ENCODE assay signal across 8 cellular contexts in the genomic region with DNA sequence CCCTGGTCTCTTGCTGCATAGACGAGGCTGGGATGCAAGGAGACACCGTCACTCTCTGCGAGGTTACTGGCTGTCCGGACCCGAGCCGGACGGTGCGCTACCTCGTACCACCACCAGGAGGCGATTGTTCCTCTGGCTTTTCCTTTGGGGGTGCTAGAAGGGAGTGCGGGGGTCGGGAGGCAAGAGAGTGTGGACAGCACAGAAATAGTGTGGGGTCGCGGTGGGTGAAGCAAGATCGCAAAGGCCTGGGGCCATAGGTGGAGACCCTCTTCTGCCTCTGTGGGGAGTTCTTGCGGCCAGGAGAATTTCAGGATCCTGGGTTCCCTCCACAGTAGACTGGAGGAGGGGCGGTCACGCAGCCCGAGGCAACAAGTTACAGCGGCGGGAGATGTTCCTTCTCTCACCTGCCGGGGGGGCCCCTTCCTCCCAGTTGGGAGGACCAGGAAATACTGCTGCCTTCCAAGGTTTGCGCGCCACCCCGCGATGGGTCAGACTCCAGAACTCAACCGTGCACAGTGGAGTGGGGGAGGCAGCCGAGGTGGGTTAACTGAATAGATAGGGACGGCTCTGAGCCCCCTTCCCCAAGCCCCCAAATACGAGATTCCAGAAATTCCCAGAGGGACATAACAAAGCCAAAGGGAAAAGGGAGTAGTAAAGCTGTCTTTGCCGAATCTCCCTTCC. TPM values are rescaled to one million over a fixed set of nuclear protein-coding genes. Genes with fewer than 3 reads are reported as not detected.
DNase-seq lines count a peak whose midpoint lies in the region; ATAC-seq and TF ChIP-seq lines count a peak whose summit lies in the region.

No MANE protein-coding gene starts in this region.

- no peaks in the 10 kb centered on the region for H3K9me3 ChIP-seq in mesodermal cell (ENCODE audit: control insufficient read depth, low read length)

- ATAC-seq in GM21526 (IDR thresholded peaks at IDR 0.05; ENCODE audit: low FRiP score, unreplicated experiment), result no peak

- H3K27me3 Mint-ChIP-seq in stimulated activated naive CD8-positive, alpha-beta T cell treated with anti-CD3 and anti-CD28 coated beads, Interleukin-15, Interleukin-2, amounts not matched to agents 100 ng/mL and 50 ng/mL, for 24 hours, result peaks cover 22% of the 10 kb centered on the region

- H3K4me1 Mint-ChIP-seq in stimulated activated naive CD8-positive, alpha-beta T cell treated with anti-CD3 and anti-CD28 coated beads, Interleukin-15, Interleukin-2, amounts not matched to agents 100 ng/mL and 50 ng/mL, for 24 hours (ENCODE audit: low read depth), result peaks cover 34% of the 10 kb centered on the region

- DNase-seq in GM06990 (ENCODE audit: extremely low read depth, insufficient read length), result no peak
- DNase-seq in MV-4-11 (lab: John Stamatoyannopoulos, UW), result peak; percentile 25
- DNase-seq in activated CD4-positive, alpha-beta T cell treated with anti-CD3 and anti-CD28 coated beads, Interleukin-2, amount 50 U/mL, for 4 hours, result peak; percentile 56 to 70
- DNase-seq in effector CD4-positive, alpha-beta T cell, result peak; percentile 55
- no peak for DNase-seq in GDM1 (lab: John Stamatoyannopoulos, UW)

- H3K4me3 ChIP-seq in GM06990 (replicated peaks; ENCODE audit: low read depth, low read length), result peak overlapping the region; percentile 2; the same call in 1 of the 2 replicates
- H3K4me3 ChIP-seq in mesodermal cell (ENCODE audit: extremely low read depth, insufficient read depth, low read length, poor library complexity, severe bottlenecking), result peak overlapping the region; percentile 12

- H3K27ac Mint-ChIP-seq in stimulated activated naive CD8-positive, alpha-beta T cell treated with anti-CD3 and anti-CD28 coated beads, Interleukin-15, Interleukin-2, amounts not matched to agents 100 ng/mL and 50 ng/mL, for 24 hours, result peak overlapping the region; percentile 68

- TF ChIP-seq CTCF in GM06990 (IDR thresholded peaks at IDR 0.05; ENCODE audit: insufficient read depth, low read length, poor library complexity, severe bottlenecking), result peak; percentile 86

- no peak overlapping the region for H3K27ac ChIP-seq in mesodermal cell (ENCODE audit: low read depth, low read length, severe bottlenecking)

- H3K4me3 Mint-ChIP-seq in stimulated activated naive CD8-positive, alpha-beta T cell treated with anti-CD3 and anti-CD28 coated beads, Interleukin-15, Interleukin-2, amounts not matched to agents 100 ng/mL and 50 ng/mL, for 24 hours, result peak overlapping the region; percentile 72

- WGBS in mesodermal cell (ENCODE audit: insufficient coverage in 2 of 2), 2 experiments, result 15 to 23% methylated on average over 25 to 27 of the region's 31 CpGs

- H3K27me3 ChIP-seq in GM06990 (replicated peaks; ENCODE audit: control insufficient read depth, insufficient read depth, low read length), result no peaks in the 10 kb centered on the region

- peaks cover 28% of the 10 kb centered on the region for H3K36me3 Mint-ChIP-seq in stimulated activated naive CD8-positive, alpha-beta T cell treated with anti-CD3 and anti-CD28 coated beads, Interleukin-15, Interleukin-2, amounts not matched to agents 100 ng/mL and 50 ng/mL, for 24 hours (ENCODE audit: low read depth)

- H3K9me3 Mint-ChIP-seq in stimulated activated naive CD8-positive, alpha-beta T cell treated with anti-CD3 and anti-CD28 coated beads, Interleukin-15, Interleukin-2, amounts not matched to agents 100 ng/mL and 50 ng/mL, for 24 hours, result no peaks in the 10 kb centered on the region

- peaks cover 18% of the 10 kb centered on the region for H3K36me3 ChIP-seq in GM06990 (ENCODE audit: control insufficient read depth, insufficient read depth, low read length)
- H3K36me3 ChIP-seq in mesodermal cell (ENCODE audit: control insufficient read depth, insufficient read depth, low read length), result peaks cover 14% of the 10 kb centered on the region

- H3K4me1 ChIP-seq in mesodermal cell (ENCODE audit: control insufficient read depth, insufficient read depth, low read length, poor library complexity, severe bottlenecking), result peaks cover 10% of the 10 kb centered on the region

RNA-seq across cellular contexts. Expression of gene PHOSPHO1, which starts 6.9 kb away (rescaled TPM):
- polyA plus RNA-seq in mesodermal cell (2013, experiment 1 of 2), result 1.4 TPM
- 1.3 TPM for polyA plus RNA-seq in mesodermal cell (2013, experiment 2 of 2)

RNA-seq across cellular contexts. Expression of gene ABI3, which starts 13.2 kb away (rescaled TPM):
- 13.7 TPM for polyA plus RNA-seq in mesodermal cell (2013, experiment 1 of 2)
- polyA plus RNA-seq in mesodermal cell (2013, experiment 2 of 2), result 10.1 TPM

RNA-seq across cellular contexts. Expression of gene GNGT2, which starts 13.3 kb away (rescaled TPM):
- polyA plus RNA-seq in mesodermal cell (2013, experiment 1 of 2), result 2.1 TPM
- polyA plus RNA-seq in mesodermal cell (2013, experiment 2 of 2), result 2.1 TPM

Comparison
In these comparisons a context has a peak if more than half of its experiments do, and no peak if none do; other contexts are left out.
1. DNase-seq: peak in MV-4-11 (single experiment), activated CD4-positive, alpha-beta T cell treated with anti-CD3 and anti-CD28 coated beads, Interleukin-2, amount 50 U/mL, for 4 hours (2 of 2) and effector CD4-positive, alpha-beta T cell (single experiment); none in GM06990 (single experiment) and GDM1 (single experiment).